ENCODE assay signal across 1 cellular context in genomic region chr7:129830949-129831348, GRCh38.
TF ChIP-seq lines count a peak whose summit lies in the region.

No MANE protein-coding gene starts in this region.

TF ChIP-seq in GM23338, 12 proteins besides CTCF, POLR2A, EP300 and RAD21 (continued from another document):
- TF ChIP-seq ZNF462 (CRISPR knock-in tag; IDR thresholded peaks at IDR 0.05) (no peak), ZNF114 (CRISPR knock-in tag; IDR thresholded peaks at IDR 0.05) (no peak), NANOG (IDR thresholded peaks at IDR 0.05; ENCODE audit: borderline replicate concordance) (no peak), STAT1 (IDR thresholded peaks at IDR 0.05; ENCODE audit: unreplicated experiment) (no peak), JUNB (IDR thresholded peaks at IDR 0.05; ENCODE audit: unreplicated experiment) (no peak), EZH2phosphoT487 (IDR thresholded peaks at IDR 0.05; ENCODE audit: unreplicated experiment) (no peak), REST (IDR thresholded peaks at IDR 0.05; ENCODE audit: unreplicated experiment) (no peak)
